10 cellular contexts compared by ENCODE assay signal in genomic region chr20:19692100-19692499, GRCh38.
DNase-seq lines count a peak whose midpoint lies in the region; ATAC-seq and TF ChIP-seq lines count a peak whose summit lies in the region.
"Had no signal": no experiment of that assay in that cellular context is flagged by ENCODE, and none has a peak within 500 bp of the region (broad histone marks: within the 10 kb centered on the region; RNA-seq: fewer than 3 reads in every experiment).

No MANE protein-coding gene starts in this region.

- no peak overlapping the region for H3K9ac ChIP-seq in MM.1S (ENCODE audit: low read length)
- H3K9ac ChIP-seq: neural progenitor cell had no signal

- peaks cover 5% of the 10 kb centered on the region; the same call in 1 of the 2 replicates for H3K4me1 ChIP-seq in MM.1S (ENCODE audit: low read length)
- H3K4me1 ChIP-seq: neural progenitor cell had no signal

- no peak for TF ChIP-seq CTCF in MM.1S (IDR thresholded peaks at IDR 0.05; ENCODE audit: low read length)
- TF ChIP-seq CTCF in cardiac fibroblast (IDR thresholded peaks at IDR 0.05; ENCODE audit: low read depth, low read length) = no peak

- no peaks in the 10 kb centered on the region for H3K9me2 ChIP-seq in MM.1S (replicated peaks; ENCODE audit: insufficient read depth, low read length)

- H3K27ac ChIP-seq in MM.1S (ENCODE audit: low read length) = no peak overlapping the region
- H3K27ac ChIP-seq: neural progenitor cell had no signal

- H3K4me3 ChIP-seq in MM.1S (ENCODE audit: low read length) (no peak overlapping the region), cardiac fibroblast (replicated peaks in 1 of 2; ENCODE audit: low read depth in 2 of 2, low read length in 2 of 2) (no peak overlapping the region)
- H3K4me3 ChIP-seq: neural progenitor cell had no signal

- H3K9me3 ChIP-seq in MM.1S (replicated peaks; ENCODE audit: insufficient read depth, low read length) = no peaks in the 10 kb centered on the region

- no peak for ATAC-seq in HG03196 (IDR thresholded peaks at IDR 0.05; ENCODE audit: unreplicated experiment)

- no peaks in the 10 kb centered on the region for H3K36me3 ChIP-seq in MM.1S (replicated peaks; ENCODE audit: insufficient read depth, low read length)
- H3K36me3 ChIP-seq: neural progenitor cell had no signal

- no peaks in the 10 kb centered on the region for H3K27me3 ChIP-seq in MM.1S (replicated peaks; ENCODE audit: insufficient read depth, low read length)
- H3K27me3 ChIP-seq: neural progenitor cell had no signal

- no peaks in the 10 kb centered on the region for H3K79me2 ChIP-seq in MM.1S (ENCODE audit: low read length)

- no peak overlapping the region; the same call in 1 of the 2 replicates for H3K4me2 ChIP-seq in MM.1S (ENCODE audit: low read depth, low read length)
- H3K4me2 ChIP-seq: neural progenitor cell had no signal

- H4K20me1 ChIP-seq in MM.1S (ENCODE audit: insufficient read depth, low read length) = no peaks in the 10 kb centered on the region

- H2AFZ ChIP-seq in MM.1S (ENCODE audit: low read length) = peak overlapping the region; percentile 56; the same call in 1 of the 2 replicates
- H2AFZ ChIP-seq: neural progenitor cell had no signal

- no peaks in the 10 kb centered on the region for H3F3A ChIP-seq in MM.1S (ENCODE audit: insufficient read depth, low read length)

- DNase-seq in Daoy (ENCODE audit: low read depth) (peak; percentile 10), MM.1S (no peak), cardiac fibroblast (ENCODE audit: low read depth in 2 of 2) (peak; percentile 30 to 70), iris pigment epithelial cell (ENCODE audit: low read depth) (peak; percentile 59), NCI-H524 treated with DMSO at 0.1 percent for 48 hours (lab: John Stamatoyannopoulos, UW) (no peak), medulla oblongata (ENCODE audit: extremely low spot score) (no peak), D341Med (ENCODE audit: low spot score) (no peak)
- DNase-seq: NCI-H1436 treated with DMSO at 0.1 percent for 48 hours had no signal

Comparison
In these comparisons a context has a peak if more than half of its experiments do, and no peak if none do; other contexts are left out.
1. DNase-seq: peak in Daoy (single experiment), cardiac fibroblast (2 of 2) and iris pigment epithelial cell (single experiment); none in MM.1S (single experiment), NCI-H524 treated with DMSO at 0.1 percent for 48 hours (single experiment), medulla oblongata (single experiment) and D341Med (single experiment).